Comparison of ENCODE assay signal across 1 cellular context in the genomic region with DNA sequence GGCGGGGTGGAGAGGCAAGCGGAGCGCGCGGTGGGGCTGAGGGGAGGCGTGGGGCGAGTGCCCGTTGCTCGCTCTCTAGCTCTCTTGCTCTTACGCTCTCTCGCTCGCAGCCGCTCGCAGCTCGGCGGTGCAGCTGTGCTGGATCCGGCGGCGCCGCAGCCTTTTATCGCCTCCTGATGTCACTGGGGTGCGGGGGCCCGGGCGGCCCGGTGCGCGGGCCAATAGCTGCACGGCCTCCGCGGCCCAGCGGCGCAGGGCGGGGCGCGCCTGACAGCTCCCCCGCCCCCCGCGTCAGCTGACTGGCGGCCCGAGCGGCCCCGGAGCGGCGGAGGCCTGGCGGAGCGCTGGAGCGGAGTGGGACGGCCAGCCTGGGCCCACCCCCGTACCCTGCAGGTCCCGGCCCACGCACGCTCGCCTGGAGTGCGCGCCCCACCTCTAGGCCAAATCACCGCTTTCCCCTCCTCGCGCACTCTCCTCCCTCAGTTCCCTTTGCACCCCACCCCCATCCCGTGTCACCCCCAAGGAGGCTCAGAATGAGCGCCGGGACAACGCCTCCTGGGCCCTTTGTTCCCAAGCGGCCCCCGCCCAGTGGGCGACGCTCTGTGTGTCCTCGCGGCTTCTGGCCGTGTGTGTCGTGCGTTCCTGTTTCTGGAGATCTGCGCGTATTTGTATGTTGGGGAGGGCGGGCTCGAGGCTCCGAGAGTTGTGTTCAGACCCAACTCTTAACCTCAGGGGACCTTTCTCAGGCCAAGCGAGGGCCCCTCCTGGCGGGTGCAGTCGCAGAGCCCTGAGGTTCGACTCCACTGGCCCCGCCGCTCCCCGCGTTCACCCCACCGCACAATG.
TF ChIP-seq lines count a peak whose summit lies in the region.

Gene MAFB, minus strand, starts transcription at position 137 of the 843 bp plus-strand sequence. CDS start 386 bp downstream, outside the sequence.

TF ChIP-seq in HEK293, 187 proteins besides CTCF, POLR2A, EP300 and RAD21 (continued from another document and continues in another):
- TF ChIP-seq, protein P1, sequence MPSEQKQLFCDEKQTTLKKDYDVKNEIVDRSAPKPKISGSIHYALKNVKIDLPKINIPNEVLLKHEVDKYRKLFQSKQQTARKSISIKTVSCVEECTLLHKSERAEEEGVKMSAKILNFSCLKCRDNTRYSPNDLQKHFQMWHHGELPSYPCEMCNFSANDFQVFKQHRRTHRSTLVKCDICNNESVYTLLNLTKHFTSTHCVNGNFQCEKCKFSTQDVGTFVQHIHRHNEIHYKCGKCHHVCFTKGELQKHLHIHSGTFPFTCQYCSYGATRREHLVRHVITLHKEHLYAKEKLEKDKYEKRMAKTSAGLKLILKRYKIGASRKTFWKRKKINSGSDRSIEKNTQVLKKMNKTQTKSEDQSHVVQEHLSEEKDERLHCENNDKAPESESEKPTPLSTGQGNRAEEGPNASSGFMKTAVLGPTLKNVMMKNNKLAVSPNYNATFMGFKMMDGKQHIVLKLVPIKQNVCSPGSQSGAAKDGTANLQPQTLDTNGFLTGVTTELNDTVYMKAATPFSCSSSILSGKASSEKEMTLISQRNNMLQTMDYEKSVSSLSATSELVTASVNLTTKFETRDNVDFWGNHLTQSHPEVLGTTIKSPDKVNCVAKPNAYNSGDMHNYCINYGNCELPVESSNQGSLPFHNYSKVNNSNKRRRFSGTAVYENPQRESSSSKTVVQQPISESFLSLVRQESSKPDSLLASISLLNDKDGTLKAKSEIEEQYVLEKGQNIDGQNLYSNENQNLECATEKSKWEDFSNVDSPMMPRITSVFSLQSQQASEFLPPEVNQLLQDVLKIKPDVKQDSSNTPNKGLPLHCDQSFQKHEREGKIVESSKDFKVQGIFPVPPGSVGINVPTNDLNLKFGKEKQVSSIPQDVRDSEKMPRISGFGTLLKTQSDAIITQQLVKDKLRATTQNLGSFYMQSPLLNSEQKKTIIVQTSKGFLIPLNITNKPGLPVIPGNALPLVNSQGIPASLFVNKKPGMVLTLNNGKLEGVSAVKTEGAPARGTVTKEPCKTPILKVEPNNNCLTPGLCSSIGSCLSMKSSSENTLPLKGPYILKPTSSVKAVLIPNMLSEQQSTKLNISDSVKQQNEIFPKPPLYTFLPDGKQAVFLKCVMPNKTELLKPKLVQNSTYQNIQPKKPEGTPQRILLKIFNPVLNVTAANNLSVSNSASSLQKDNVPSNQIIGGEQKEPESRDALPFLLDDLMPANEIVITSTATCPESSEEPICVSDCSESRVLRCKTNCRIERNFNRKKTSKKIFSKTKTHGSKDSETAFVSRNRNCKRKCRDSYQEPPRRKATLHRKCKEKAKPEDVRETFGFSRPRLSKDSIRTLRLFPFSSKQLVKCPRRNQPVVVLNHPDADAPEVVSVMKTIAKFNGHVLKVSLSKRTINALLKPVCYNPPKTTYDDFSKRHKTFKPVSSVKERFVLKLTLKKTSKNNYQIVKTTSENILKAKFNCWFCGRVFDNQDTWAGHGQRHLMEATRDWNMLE (tag by site-specific recombination; conservative IDR thresholded peaks at IDR 0.05; ENCODE audit: low read depth) = no peak
- TF ChIP-seq SP2 (tag by site-specific recombination; IDR thresholded peaks at IDR 0.05) (peak; percentile 80), ZBTB1 (tag by site-specific recombination; IDR thresholded peaks at IDR 0.05) (no peak), ZNF202 (tag by site-specific recombination; IDR thresholded peaks at IDR 0.05; ENCODE audit: borderline replicate concordance) (no peak), ZBTB48 (tag by site-specific recombination; IDR thresholded peaks at IDR 0.05) (0 out of 2 replicates have a peak, but pooled peaks have one; percentile 42), ZNF837 (tag by site-specific recombination; IDR thresholded peaks at IDR 0.05) (no peak), RBAK (tag by site-specific recombination; IDR thresholded peaks at IDR 0.05) (no peak), ZNF510 (tag by site-specific recombination; IDR thresholded peaks at IDR 0.05; ENCODE audit: insufficient replicate concordance) (no peak), OSR2 (tag by site-specific recombination; IDR thresholded peaks at IDR 0.05) (no peak), PRDM1 (tag by site-specific recombination; IDR thresholded peaks at IDR 0.05) (no peak), ZBTB20 (tag by site-specific recombination; IDR thresholded peaks at IDR 0.05) (peak; percentile 76), ZNF791 (tag by site-specific recombination; IDR thresholded peaks at IDR 0.05) (no peak), ZXDB (tag by site-specific recombination; IDR thresholded peaks at IDR 0.05) (peak; percentile 56; the same call in 1 of the 2 replicates), YY2 (tag by site-specific recombination; IDR thresholded peaks at IDR 0.05) (no peak), IKZF3 (tag by site-specific recombination; IDR thresholded peaks at IDR 0.05) (peak; percentile 26; the same call in 1 of the 2 replicates), BCL11A (tag by site-specific recombination; IDR thresholded peaks at IDR 0.05; ENCODE audit: low read depth) (no peak), GLIS1 (tag by site-specific recombination; IDR thresholded peaks at IDR 0.05) (peak; percentile 76), ZNF560 (tag by site-specific recombination; IDR thresholded peaks at IDR 0.05; ENCODE audit: borderline replicate concordance) (no peak), HOXC10 (CRISPR knock-in tag; IDR thresholded peaks at IDR 0.05) (no peak), ZBTB10 (tag by site-specific recombination; IDR thresholded peaks at IDR 0.05) (peak; percentile 85), ZNF670 (tag by site-specific recombination; IDR thresholded peaks at IDR 0.05; ENCODE audit: low read depth) (no peak), ZNF600 (tag by site-specific recombination; IDR thresholded peaks at IDR 0.05) (peak; percentile 84), ZFP41 (tag by site-specific recombination; IDR thresholded peaks at IDR 0.05; ENCODE audit: borderline replicate concordance) (no peak), MYNN (tag by site-specific recombination; IDR thresholded peaks at IDR 0.05; ENCODE audit: borderline replicate concordance) (no peak), KLF1 (tag by site-specific recombination; IDR thresholded peaks at IDR 0.05) (peak; percentile 88), ZNF423 (tag by site-specific recombination; IDR thresholded peaks at IDR 0.05) (peak; percentile 51; the same call in 1 of the 2 replicates)
- TF ChIP-seq, protein P2, sequence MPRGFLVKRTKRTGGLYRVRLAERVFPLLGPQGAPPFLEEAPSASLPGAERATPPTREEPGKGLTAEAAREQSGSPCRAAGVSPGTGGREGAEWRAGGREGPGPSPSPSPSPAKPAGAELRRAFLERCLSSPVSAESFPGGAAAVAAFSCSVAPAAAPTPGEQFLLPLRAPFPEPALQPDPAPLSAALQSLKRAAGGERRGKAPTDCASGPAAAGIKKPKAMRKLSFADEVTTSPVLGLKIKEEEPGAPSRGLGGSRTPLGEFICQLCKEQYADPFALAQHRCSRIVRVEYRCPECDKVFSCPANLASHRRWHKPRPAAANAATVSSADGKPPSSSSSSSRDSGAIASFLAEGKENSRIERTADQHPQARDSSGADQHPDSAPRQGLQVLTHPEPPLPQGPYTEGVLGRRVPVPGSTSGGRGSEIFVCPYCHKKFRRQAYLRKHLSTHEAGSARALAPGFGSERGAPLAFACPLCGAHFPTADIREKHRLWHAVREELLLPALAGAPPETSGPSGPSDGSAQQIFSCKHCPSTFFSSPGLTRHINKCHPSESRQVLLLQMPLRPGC (tag by site-specific recombination; IDR thresholded peaks at IDR 0.05) = no peak
- TF ChIP-seq, protein P3, sequence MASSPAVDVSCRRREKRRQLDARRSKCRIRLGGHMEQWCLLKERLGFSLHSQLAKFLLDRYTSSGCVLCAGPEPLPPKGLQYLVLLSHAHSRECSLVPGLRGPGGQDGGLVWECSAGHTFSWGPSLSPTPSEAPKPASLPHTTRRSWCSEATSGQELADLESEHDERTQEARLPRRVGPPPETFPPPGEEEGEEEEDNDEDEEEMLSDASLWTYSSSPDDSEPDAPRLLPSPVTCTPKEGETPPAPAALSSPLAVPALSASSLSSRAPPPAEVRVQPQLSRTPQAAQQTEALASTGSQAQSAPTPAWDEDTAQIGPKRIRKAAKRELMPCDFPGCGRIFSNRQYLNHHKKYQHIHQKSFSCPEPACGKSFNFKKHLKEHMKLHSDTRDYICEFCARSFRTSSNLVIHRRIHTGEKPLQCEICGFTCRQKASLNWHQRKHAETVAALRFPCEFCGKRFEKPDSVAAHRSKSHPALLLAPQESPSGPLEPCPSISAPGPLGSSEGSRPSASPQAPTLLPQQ (tag by site-specific recombination; IDR thresholded peaks at IDR 0.05) = peak; percentile 99
- TF ChIP-seq, protein P4, sequence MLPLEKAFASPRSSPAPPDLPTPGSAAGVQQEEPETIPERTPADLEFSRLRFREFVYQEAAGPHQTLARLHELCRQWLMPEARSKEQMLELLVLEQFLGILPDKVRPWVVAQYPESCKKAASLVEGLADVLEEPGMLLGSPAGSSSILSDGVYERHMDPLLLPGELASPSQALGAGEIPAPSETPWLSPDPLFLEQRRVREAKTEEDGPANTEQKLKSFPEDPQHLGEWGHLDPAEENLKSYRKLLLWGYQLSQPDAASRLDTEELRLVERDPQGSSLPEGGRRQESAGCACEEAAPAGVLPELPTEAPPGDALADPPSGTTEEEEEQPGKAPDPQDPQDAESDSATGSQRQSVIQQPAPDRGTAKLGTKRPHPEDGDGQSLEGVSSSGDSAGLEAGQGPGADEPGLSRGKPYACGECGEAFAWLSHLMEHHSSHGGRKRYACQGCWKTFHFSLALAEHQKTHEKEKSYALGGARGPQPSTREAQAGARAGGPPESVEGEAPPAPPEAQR (tag by site-specific recombination; IDR thresholded peaks at IDR 0.05) = no peak
- TF ChIP-seq, protein P5, sequence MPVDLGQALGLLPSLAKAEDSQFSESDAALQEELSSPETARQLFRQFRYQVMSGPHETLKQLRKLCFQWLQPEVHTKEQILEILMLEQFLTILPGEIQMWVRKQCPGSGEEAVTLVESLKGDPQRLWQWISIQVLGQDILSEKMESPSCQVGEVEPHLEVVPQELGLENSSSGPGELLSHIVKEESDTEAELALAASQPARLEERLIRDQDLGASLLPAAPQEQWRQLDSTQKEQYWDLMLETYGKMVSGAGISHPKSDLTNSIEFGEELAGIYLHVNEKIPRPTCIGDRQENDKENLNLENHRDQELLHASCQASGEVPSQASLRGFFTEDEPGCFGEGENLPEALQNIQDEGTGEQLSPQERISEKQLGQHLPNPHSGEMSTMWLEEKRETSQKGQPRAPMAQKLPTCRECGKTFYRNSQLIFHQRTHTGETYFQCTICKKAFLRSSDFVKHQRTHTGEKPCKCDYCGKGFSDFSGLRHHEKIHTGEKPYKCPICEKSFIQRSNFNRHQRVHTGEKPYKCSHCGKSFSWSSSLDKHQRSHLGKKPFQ (tag by site-specific recombination; IDR thresholded peaks at IDR 0.05) = no peak
- TF ChIP-seq, protein P6, sequence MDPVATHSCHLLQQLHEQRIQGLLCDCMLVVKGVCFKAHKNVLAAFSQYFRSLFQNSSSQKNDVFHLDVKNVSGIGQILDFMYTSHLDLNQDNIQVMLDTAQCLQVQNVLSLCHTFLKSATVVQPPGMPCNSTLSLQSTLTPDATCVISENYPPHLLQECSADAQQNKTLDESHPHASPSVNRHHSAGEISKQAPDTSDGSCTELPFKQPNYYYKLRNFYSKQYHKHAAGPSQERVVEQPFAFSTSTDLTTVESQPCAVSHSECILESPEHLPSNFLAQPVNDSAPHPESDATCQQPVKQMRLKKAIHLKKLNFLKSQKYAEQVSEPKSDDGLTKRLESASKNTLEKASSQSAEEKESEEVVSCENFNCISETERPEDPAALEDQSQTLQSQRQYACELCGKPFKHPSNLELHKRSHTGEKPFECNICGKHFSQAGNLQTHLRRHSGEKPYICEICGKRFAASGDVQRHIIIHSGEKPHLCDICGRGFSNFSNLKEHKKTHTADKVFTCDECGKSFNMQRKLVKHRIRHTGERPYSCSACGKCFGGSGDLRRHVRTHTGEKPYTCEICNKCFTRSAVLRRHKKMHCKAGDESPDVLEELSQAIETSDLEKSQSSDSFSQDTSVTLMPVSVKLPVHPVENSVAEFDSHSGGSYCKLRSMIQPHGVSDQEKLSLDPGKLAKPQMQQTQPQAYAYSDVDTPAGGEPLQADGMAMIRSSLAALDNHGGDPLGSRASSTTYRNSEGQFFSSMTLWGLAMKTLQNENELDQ (tag by site-specific recombination; IDR thresholded peaks at IDR 0.05; ENCODE audit: low read depth) = no peak
- TF ChIP-seq, protein P7, sequence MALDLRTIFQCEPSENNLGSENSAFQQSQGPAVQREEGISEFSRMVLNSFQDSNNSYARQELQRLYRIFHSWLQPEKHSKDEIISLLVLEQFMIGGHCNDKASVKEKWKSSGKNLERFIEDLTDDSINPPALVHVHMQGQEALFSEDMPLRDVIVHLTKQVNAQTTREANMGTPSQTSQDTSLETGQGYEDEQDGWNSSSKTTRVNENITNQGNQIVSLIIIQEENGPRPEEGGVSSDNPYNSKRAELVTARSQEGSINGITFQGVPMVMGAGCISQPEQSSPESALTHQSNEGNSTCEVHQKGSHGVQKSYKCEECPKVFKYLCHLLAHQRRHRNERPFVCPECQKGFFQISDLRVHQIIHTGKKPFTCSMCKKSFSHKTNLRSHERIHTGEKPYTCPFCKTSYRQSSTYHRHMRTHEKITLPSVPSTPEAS (tag by site-specific recombination; IDR thresholded peaks at IDR 0.05) = no peak
- TF ChIP-seq, protein P8, sequence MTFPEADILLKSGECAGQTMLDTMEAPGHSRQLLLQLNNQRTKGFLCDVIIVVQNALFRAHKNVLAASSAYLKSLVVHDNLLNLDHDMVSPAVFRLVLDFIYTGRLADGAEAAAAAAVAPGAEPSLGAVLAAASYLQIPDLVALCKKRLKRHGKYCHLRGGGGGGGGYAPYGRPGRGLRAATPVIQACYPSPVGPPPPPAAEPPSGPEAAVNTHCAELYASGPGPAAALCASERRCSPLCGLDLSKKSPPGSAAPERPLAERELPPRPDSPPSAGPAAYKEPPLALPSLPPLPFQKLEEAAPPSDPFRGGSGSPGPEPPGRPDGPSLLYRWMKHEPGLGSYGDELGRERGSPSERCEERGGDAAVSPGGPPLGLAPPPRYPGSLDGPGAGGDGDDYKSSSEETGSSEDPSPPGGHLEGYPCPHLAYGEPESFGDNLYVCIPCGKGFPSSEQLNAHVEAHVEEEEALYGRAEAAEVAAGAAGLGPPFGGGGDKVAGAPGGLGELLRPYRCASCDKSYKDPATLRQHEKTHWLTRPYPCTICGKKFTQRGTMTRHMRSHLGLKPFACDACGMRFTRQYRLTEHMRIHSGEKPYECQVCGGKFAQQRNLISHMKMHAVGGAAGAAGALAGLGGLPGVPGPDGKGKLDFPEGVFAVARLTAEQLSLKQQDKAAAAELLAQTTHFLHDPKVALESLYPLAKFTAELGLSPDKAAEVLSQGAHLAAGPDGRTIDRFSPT (tag by site-specific recombination; IDR thresholded peaks at IDR 0.05) = 0 out of 2 replicates have a peak, but pooled peaks have one; percentile 35
